5 cellular contexts compared by ENCODE assay signal in the genomic region with DNA sequence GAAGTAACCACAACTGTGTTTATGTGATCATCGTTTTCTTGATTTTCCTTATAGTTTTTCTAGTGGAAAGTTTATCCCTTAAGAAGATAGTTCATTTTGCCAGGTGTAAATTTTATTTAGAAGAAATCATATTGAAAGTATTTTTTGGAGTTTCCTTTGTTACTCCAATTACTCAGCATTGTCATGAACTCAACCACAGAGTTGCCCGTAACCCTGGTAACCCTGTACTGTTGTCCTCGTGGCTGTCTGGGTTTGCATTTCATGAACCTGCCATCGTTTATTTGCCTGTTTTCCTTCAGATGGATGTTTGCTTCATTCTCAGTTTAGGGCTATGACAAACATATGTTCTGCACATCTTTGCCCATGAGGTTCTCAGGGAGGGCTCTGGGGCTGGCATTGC.
DNase-seq lines count a peak whose midpoint lies in the region; ATAC-seq, FAIRE-seq and TF ChIP-seq lines count a peak whose summit lies in the region.
"Not testable (repeated sequence)": the region's sequence is repeated elsewhere in the genome, so short reads cannot be mapped to it uniquely, and the experiment has no call there.

No MANE protein-coding gene starts in this region.

- H2AFZ ChIP-seq in DND-41 (ENCODE audit: low read depth, low read length); MM.1S (ENCODE audit: low read length): not testable (repeated sequence)

- 55 to 73% (median 67%) methylated on average over 3 to 4 of the region's 4 CpGs for WGBS in small intestine, 3 donors

- FAIRE-seq in endometrium (lab: Jason Lieb, UNC): peak; percentile 15
- peak; percentile 61 for FAIRE-seq in small intestine (lab: Jason Lieb, UNC)

- H3K9me2 ChIP-seq in MM.1S (replicated peaks; ENCODE audit: insufficient read depth, low read length): not testable (repeated sequence)

- H3K27ac ChIP-seq in DND-41 (ENCODE audit: low read length); MM.1S (ENCODE audit: low read length); small intestine (ENCODE audit: low read depth in 1 of 2, low read length in 1 of 2): not testable (repeated sequence)

- not testable (repeated sequence) for H3K4me3 ChIP-seq in DND-41 (ENCODE audit: low read depth in 1 of 2, low read length in 2 of 2); MM.1S (ENCODE audit: low read length); small intestine (ENCODE audit: low read depth in 1 of 2, low read length in 2 of 2)

- H3K27me3 ChIP-seq in DND-41 (ENCODE audit: insufficient read depth, low read length, poor library complexity); MM.1S (replicated peaks; ENCODE audit: insufficient read depth, low read length); small intestine (ENCODE audit: control insufficient read depth in 2 of 2, insufficient read depth in 2 of 2, low read length in 2 of 2): not testable (repeated sequence)

- TF ChIP-seq CTCF in DND-41 (IDR thresholded peaks at IDR 0.05; ENCODE audit: borderline replicate concordance, extremely low read depth, low read length, poor library complexity, severe bottlenecking); MM.1S (IDR thresholded peaks at IDR 0.05; ENCODE audit: low read length): not testable (repeated sequence)

- peak; percentile 36 for DNase-seq in DND-41
- DNase-seq in MM.1S: peak; percentile 21
- DNase-seq in RPMI8226: peak; percentile 11
- not testable (repeated sequence) for DNase-seq in small intestine

- not testable (repeated sequence) for H3K9me3 ChIP-seq in DND-41 (ENCODE audit: insufficient read depth, low read length, severe bottlenecking); MM.1S (replicated peaks; ENCODE audit: insufficient read depth, low read length); small intestine (ENCODE audit: control insufficient read depth, low read depth)

- not testable (repeated sequence) for H3F3A ChIP-seq in MM.1S (ENCODE audit: insufficient read depth, low read length)

- not testable (repeated sequence) for H3K36me3 ChIP-seq in DND-41 (ENCODE audit: insufficient read depth, low read length); MM.1S (replicated peaks; ENCODE audit: insufficient read depth, low read length); small intestine (ENCODE audit: control insufficient read depth in 2 of 2, insufficient read depth in 2 of 2, low read length in 2 of 2)

- not testable (repeated sequence) for H4K20me1 ChIP-seq in DND-41 (ENCODE audit: insufficient read depth, low read length); MM.1S (ENCODE audit: insufficient read depth, low read length)

- ATAC-seq in DND-41 (ENCODE audit: insufficient read depth, low read depth): peak; percentile 44; the same call in 2 of the 3 replicates

- H3K4me1 ChIP-seq in DND-41 (ENCODE audit: insufficient read depth, low read length); MM.1S (ENCODE audit: low read length); small intestine (ENCODE audit: control insufficient read depth in 2 of 2, insufficient read depth in 1 of 2, low read depth in 1 of 2, low read length in 1 of 2): not testable (repeated sequence)

- H3K9ac ChIP-seq in DND-41 (ENCODE audit: low read depth, low read length); MM.1S (ENCODE audit: low read length): not testable (repeated sequence)

- not testable (repeated sequence) for H3K79me2 ChIP-seq in DND-41 (ENCODE audit: insufficient read depth, low read length); MM.1S (ENCODE audit: low read length)

- not testable (repeated sequence) for H3K4me2 ChIP-seq in DND-41 (ENCODE audit: insufficient read depth, low read length); MM.1S (ENCODE audit: low read depth, low read length)
